ENCODE assay signal across 25 cellular contexts in the genomic region with DNA sequence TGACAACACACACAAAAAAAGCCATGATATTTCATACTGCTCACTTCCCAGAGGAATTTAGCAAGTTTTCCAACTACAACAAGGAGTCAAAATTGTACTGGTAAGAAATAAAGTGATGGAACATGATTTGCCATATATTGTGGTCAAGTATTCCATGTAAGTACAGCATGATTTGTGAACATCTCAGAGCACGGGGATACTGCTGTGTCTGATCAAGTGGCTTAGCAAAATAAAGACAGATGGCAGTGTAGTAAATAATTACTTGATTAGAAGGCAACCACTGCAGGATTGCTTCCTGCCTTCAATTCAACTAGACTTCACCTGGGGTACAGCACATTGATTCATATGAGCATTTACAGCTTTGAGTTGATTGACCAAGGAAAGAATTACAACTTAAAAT. TPM values are rescaled to one million over a fixed set of nuclear protein-coding genes. Genes with fewer than 3 reads are reported as not detected.
DNase-seq lines count a peak whose midpoint lies in the region; ATAC-seq, FAIRE-seq and TF ChIP-seq lines count a peak whose summit lies in the region.
"Had no signal": no experiment of that assay in that cellular context is flagged by ENCODE, and none has a peak within 500 bp of the region (broad histone marks: within the 10 kb centered on the region; RNA-seq: fewer than 3 reads in every experiment).

No MANE protein-coding gene starts in this region.

- no peak overlapping the region for H3K4me2 ChIP-seq in osteoblast (ENCODE audit: insufficient read depth, low read length)
- H3K4me2 ChIP-seq: BLaER1 had no signal

- no peaks in the 10 kb centered on the region for H3K79me2 ChIP-seq in osteoblast (ENCODE audit: insufficient read depth, low read length)

- no peak overlapping the region for H3K27ac ChIP-seq in osteoblast (ENCODE audit: low read depth, low read length)
- H3K27ac ChIP-seq in body of pancreas: no peak overlapping the region
- H3K27ac ChIP-seq in pancreas: no peak overlapping the region
- H3K27ac ChIP-seq: 22Rv1, BLaER1, SJSA1 had no signal

- H3K4me3 ChIP-seq in osteoblast (ENCODE audit: insufficient read depth, low read length) (no peak overlapping the region), body of pancreas (no peak overlapping the region), pancreas (no peak overlapping the region)
- H3K4me3 ChIP-seq: BLaER1, SJSA1 had no signal

- intact Hi-C loops in body of pancreas (cut with DNase I): no loop called here
- intact Hi-C loops in pancreas (cut with DNase I): loop anchor here in 1 of 3 donors (10.0 kb wide), 1 partner anchor 1085 kb away; no protein-coding TSS in a partner anchor

- peaks cover 8% of the 10 kb centered on the region for H3K27me3 ChIP-seq in osteoblast (ENCODE audit: insufficient read depth, low read length)
- no peaks in the 10 kb centered on the region for H3K27me3 ChIP-seq in body of pancreas
- no peaks in the 10 kb centered on the region for H3K27me3 ChIP-seq in pancreas
- H3K27me3 ChIP-seq: BLaER1, SJSA1 had no signal

- WGBS in body of pancreas, 2 donors: 31 to 64% methylated on average over 1 of the region's 1 CpG
- WGBS in pancreas, 2 donors: 50 to 56% methylated on average over 1 of the region's 1 CpG

- H3K36me3 ChIP-seq in osteoblast (ENCODE audit: insufficient read depth, low read length): no peaks in the 10 kb centered on the region
- H3K36me3 ChIP-seq in body of pancreas (replicated peaks in 1 of 2; ENCODE audit: insufficient read depth in 1 of 2, low read depth in 2 of 2): no peaks in the 10 kb centered on the region
- H3K36me3 ChIP-seq in pancreas: no peaks in the 10 kb centered on the region
- H3K36me3 ChIP-seq: BLaER1, SJSA1 had no signal

- no peak for ATAC-seq in body of pancreas
- no peak for ATAC-seq in pancreas
- ATAC-seq in activated CD4-positive, CD25-positive, alpha-beta regulatory T cell treated with anti-CD3 and anti-CD28 coated beads, Interleukin-2, amount 50 U/mL, for 24 hours: no peak
- ATAC-seq: Right ventricle myocardium inferior had no signal

- FAIRE-seq in pancreas (lab: Jason Lieb, UNC): no peak

- H3K4me1 ChIP-seq in osteoblast (ENCODE audit: insufficient read depth, low read length) (no peaks in the 10 kb centered on the region), body of pancreas (peaks cover 10% of the 10 kb centered on the region), pancreas (peaks cover 0 to 3% (median 0%) of the 10 kb centered on the region in 3 donors)
- H3K4me1 ChIP-seq: BLaER1, SJSA1 had no signal

- H4K20me1 ChIP-seq in osteoblast (ENCODE audit: insufficient read depth, low read length): no peaks in the 10 kb centered on the region
- H4K20me1 ChIP-seq: BLaER1 had no signal

- no peak for TF ChIP-seq CTCF in osteoblast (IDR thresholded peaks at IDR 0.05; ENCODE audit: extremely low read depth, low read depth, low read length)
- no peak for TF ChIP-seq CTCF in body of pancreas (IDR thresholded peaks at IDR 0.05)
- no peak for TF ChIP-seq CTCF in pancreas (IDR thresholded peaks at IDR 0.05)

- H2AFZ ChIP-seq in osteoblast (ENCODE audit: low read length): no peak overlapping the region

- DNase-seq in DMS53 (lab: John Stamatoyannopoulos, UW): peak; percentile 23
- DNase-seq in DMS53 treated with DMSO at 0.1 percent for 48 hours (lab: John Stamatoyannopoulos, UW; ENCODE audit: unreplicated experiment): no peak
- peak; percentile 18 for DNase-seq in NCI-H1694 (lab: John Stamatoyannopoulos, UW)
- peak; percentile 77 for DNase-seq in NCI-H69 (lab: John Stamatoyannopoulos, UW)
- peak; percentile 68 for DNase-seq in osteoblast (ENCODE audit: insufficient read length, low spot score, missing footprints)
- DNase-seq in body of pancreas: no peak
- no peak for DNase-seq in pancreas
- DNase-seq: ACHN; CD4-positive, alpha-beta T cell; COR-L47; DMS79; H9; KBM-7; MM.1S; NCI-H1092 treated with DMSO at 0.1 percent for 48 hours; NCI-H187 treated with DMSO at 0.1 percent for 48 hours; NCI-H2107; NCI-H2227 treated with DMSO at 0.1 percent for 48 hours; NCI-H526; T-helper 1 cell had no signal

- TF ChIP-seq POLR2A in body of pancreas (IDR thresholded peaks at IDR 0.05): no peak

- H3K9me3 ChIP-seq in osteoblast (ENCODE audit: low read depth, low read length) (no peaks in the 10 kb centered on the region), body of pancreas (no peaks in the 10 kb centered on the region), pancreas (no peaks in the 10 kb centered on the region)
- H3K9me3 ChIP-seq: BLaER1, SJSA1 had no signal

RNA-seq across cellular contexts. Expression of a gene that starts 51.6 kb away (rescaled TPM):
- total RNA-seq in osteoblast (43.6 and 49.2 TPM in 2 replicates), body of pancreas (10 to 100 TPM; 71.1 to 77.8 TPM), pancreas (10 to 100 TPM; 23.9 to 47.9 (median 29.8) TPM)
- 10 to 100 TPM; 37.8 to 78.8 TPM for polyA plus RNA-seq in pancreas

Comparison
In these comparisons a context has a peak if more than half of its experiments do, and no peak if none do; other contexts are left out.
1. DNase-seq: peak in DMS53 (single experiment), NCI-H1694 (single experiment), NCI-H69 (single experiment) and osteoblast (single experiment); none in DMS53 treated with DMSO at 0.1 percent for 48 hours (single experiment), body of pancreas (0 of 4) and pancreas (0 of 6).